Comparison of ENCODE assay signal across 27 cellular contexts in genomic region chr10:95254629-95255028, GRCh38. TPM values are rescaled to one million over a fixed set of nuclear protein-coding genes. Genes with fewer than 3 reads are reported as not detected.
DNase-seq lines count a peak whose midpoint lies in the region; ATAC-seq, FAIRE-seq and TF ChIP-seq lines count a peak whose summit lies in the region.
"Had no signal": no experiment of that assay in that cellular context is flagged by ENCODE, and none has a peak within 500 bp of the region (broad histone marks: within the 10 kb centered on the region; RNA-seq: fewer than 3 reads in every experiment).

No MANE protein-coding gene starts in this region.

- no peaks in the 10 kb centered on the region for H3K36me3 ChIP-seq in Loucy (ENCODE audit: insufficient read depth, low read length)
- H3K36me3 ChIP-seq: neutrophil had no signal

- no peak overlapping the region for H3K4me3 ChIP-seq in Loucy (ENCODE audit: low read length, poor library complexity, severe bottlenecking)
- H3K4me3 ChIP-seq: psoas muscle, thyroid gland had no signal

- no peaks in the 10 kb centered on the region for H3K27me3 Mint-ChIP-seq in memory B cell
- peaks cover 11% of the 10 kb centered on the region for H3K27me3 Mint-ChIP-seq in activated naive CD4-positive, alpha-beta T cell treated with anti-CD3 and anti-CD28 coated beads, Interleukin-2, amount 10 ng/mL, durations not matched to agents 7 days and 5 days
- no peaks in the 10 kb centered on the region for H3K27me3 Mint-ChIP-seq in chondrocyte (ENCODE audit: low read depth)

- H3K79me2 ChIP-seq in Loucy (ENCODE audit: insufficient read depth, low read length), result no peaks in the 10 kb centered on the region

- H4K20me1 ChIP-seq in Loucy (ENCODE audit: insufficient read depth, low read length, poor library complexity, severe bottlenecking), result no peaks in the 10 kb centered on the region

- peak overlapping the region; percentile 1 for H3K4me2 ChIP-seq in Loucy (ENCODE audit: low read depth, low read length, poor library complexity, severe bottlenecking)

- FAIRE-seq in GM18507 (lab: Jason Lieb, UNC), result peak; percentile 51
- FAIRE-seq: HepG2, kidney had no signal

- DNase-seq in GM18507 (ENCODE audit: extremely low spot score, insufficient read length, low read depth) (no peak), memory B cell (ENCODE audit: low spot score in 2 of 2) (no peak), HT-29 (ENCODE audit: low spot score) (no peak), OCI-M1 (lab: John Stamatoyannopoulos, UW) (no peak), chondrocyte (ENCODE audit: low spot score) (no peak)
- no peak for DNase-seq in activated naive CD4-positive, alpha-beta T cell treated with anti-CD3 and anti-CD28 coated beads, Interleukin-2, amount 10 ng/mL, durations not matched to agents 7 days and 5 days
- DNase-seq: activated CD4-positive, alpha-beta T cell treated with anti-CD3 and anti-CD28 coated beads for 48 hours; anterior cingulate cortex; caudate nucleus; DMS 273 treated with DMSO at 0.1 percent for 48 hours; foreskin melanocyte; kidney; NCI-H1436; psoas muscle; small intestine; stimulated activated CD4-positive, alpha-beta T cell treated with anti-CD3 and anti-CD28 coated beads, Interleukin-2, amount 100 ng/mL, for 48 hours; stimulated activated naive CD8-positive, alpha-beta T cell treated with anti-CD3 and anti-CD28 coated beads, Interleukin-15, Interleukin-2, amounts not matched to agents 100 U/mL and 50 U/mL, for 24 hours; thyroid gland had no signal

- peaks cover 3% of the 10 kb centered on the region; the same call in 1 of the 2 replicates for H3K9me3 ChIP-seq in Loucy (ENCODE audit: insufficient read depth, low read depth, low read length)
- H3K9me3 ChIP-seq: neutrophil, thyroid gland had no signal

- CTCF ChIA-PET in activated naive CD4-positive, alpha-beta T cell treated with anti-CD3 and anti-CD28 coated beads, Interleukin-2, amount 10 ng/mL, durations not matched to agents 7 days and 5 days (lab: Charles Lee), result interaction anchor here (2.9 kb wide), 1 partner anchor 8 kb away, joined by 11 read pairs; no protein-coding TSS in a partner anchor

- H3K27ac Mint-ChIP-seq in memory B cell (peak overlapping the region; percentile 54), chondrocyte (ENCODE audit: unreplicated experiment) (no peak overlapping the region)
- H3K27ac Mint-ChIP-seq in activated naive CD4-positive, alpha-beta T cell treated with anti-CD3 and anti-CD28 coated beads, Interleukin-2, amount 10 ng/mL, durations not matched to agents 7 days and 5 days, result no peak overlapping the region
- H3K27ac Mint-ChIP-seq: activated naive CD4-positive, alpha-beta T cell treated with anti-CD3 and anti-CD28 coated beads, Interleukin-2, amount 50 U/mL, for 24 hours; activated T-helper 1 cell treated with anti-CD3 and anti-CD28 coated beads, Interleukin-12 subunit alpha, Interleukin-12 subunit beta, Interleukin-2, Interleukin-4 antibody, amounts not matched to agents 30 ng/mL and 10 ng/mL and 1 ng/mL, durations not matched to agents 14 hours and 24 hours and 36 hours; T-helper 1 cell treated with Interleukin-12 subunit alpha and Interleukin-12 subunit beta and Interleukin-4 antibody, amounts not matched to agents 30 μg/mL and 1 μg/mL, for 36 hours had no signal

- peaks cover 4% of the 10 kb centered on the region for H3K9me3 Mint-ChIP-seq in memory B cell
- H3K9me3 Mint-ChIP-seq in activated naive CD4-positive, alpha-beta T cell treated with anti-CD3 and anti-CD28 coated beads, Interleukin-2, amount 10 ng/mL, durations not matched to agents 7 days and 5 days, result peaks cover 2% of the 10 kb centered on the region
- no peaks in the 10 kb centered on the region for H3K9me3 Mint-ChIP-seq in chondrocyte (ENCODE audit: low read depth)
- H3K9me3 Mint-ChIP-seq: activated naive CD4-positive, alpha-beta T cell treated with anti-CD3 and anti-CD28 coated beads, Interleukin-2, amount 50 U/mL, for 24 hours; activated T-helper 1 cell treated with anti-CD3 and anti-CD28 coated beads, Interleukin-12 subunit alpha, Interleukin-12 subunit beta, Interleukin-2, Interleukin-4 antibody, amounts not matched to agents 30 ng/mL and 10 ng/mL and 1 ng/mL, durations not matched to agents 14 hours and 24 hours and 36 hours; T-helper 1 cell treated with Interleukin-12 subunit alpha and Interleukin-12 subunit beta and Interleukin-4 antibody, amounts not matched to agents 30 μg/mL and 1 μg/mL, for 36 hours had no signal

- H2AFZ ChIP-seq in Loucy (ENCODE audit: low read length), result no peak overlapping the region

- H3K36me3 Mint-ChIP-seq in memory B cell (peaks cover 49% of the 10 kb centered on the region), chondrocyte (ENCODE audit: low read depth) (peaks cover 18% of the 10 kb centered on the region)
- peaks cover 6% of the 10 kb centered on the region for H3K36me3 Mint-ChIP-seq in activated naive CD4-positive, alpha-beta T cell treated with anti-CD3 and anti-CD28 coated beads, Interleukin-2, amount 10 ng/mL, durations not matched to agents 7 days and 5 days
- H3K36me3 Mint-ChIP-seq: activated naive CD4-positive, alpha-beta T cell treated with anti-CD3 and anti-CD28 coated beads, Interleukin-2, amount 50 U/mL, for 24 hours had no signal

- no peak for TF ChIP-seq CTCF in Loucy (conservative IDR thresholded peaks at IDR 0.05; ENCODE audit: low read length)
- TF ChIP-seq CTCF in chondrocyte (IDR thresholded peaks at IDR 0.05), result no peak

- H3K9ac ChIP-seq in Loucy (ENCODE audit: low read depth, low read length, poor library complexity, severe bottlenecking), result peak overlapping the region; percentile 10

- no peaks in the 10 kb centered on the region for H3F3A ChIP-seq in Loucy (ENCODE audit: low read depth)

- no peaks in the 10 kb centered on the region for H3K27me3 ChIP-seq in Loucy (ENCODE audit: insufficient read depth, low read length, poor library complexity, severe bottlenecking)
- H3K27me3 ChIP-seq: neutrophil, thyroid gland had no signal

- H3K4me1 ChIP-seq in Loucy (ENCODE audit: insufficient read depth, low read length, poor library complexity, severe bottlenecking), result peaks cover 35% of the 10 kb centered on the region
- H3K4me1 ChIP-seq: thyroid gland had no signal

- ATAC-seq in GM21528 (IDR thresholded peaks at IDR 0.05; ENCODE audit: low FRiP score, unreplicated experiment), result peak; percentile 68
- no peak for ATAC-seq in memory B cell (ENCODE audit: low read depth)
- ATAC-seq: HCT116; HepG2; psoas muscle; stimulated activated naive CD8-positive, alpha-beta T cell treated with anti-CD3 and anti-CD28 coated beads, Interleukin-15, Interleukin-2, amounts not matched to agents 100 U/mL and 50 U/mL, for 24 hours had no signal

- H3K9me2 ChIP-seq in Loucy (replicated peaks; ENCODE audit: low read depth, low read length), result no peaks in the 10 kb centered on the region

- H3K4me1 Mint-ChIP-seq in memory B cell (peaks cover 31% of the 10 kb centered on the region), chondrocyte (ENCODE audit: low read depth) (peaks cover 17% of the 10 kb centered on the region)
- no peaks in the 10 kb centered on the region for H3K4me1 Mint-ChIP-seq in activated naive CD4-positive, alpha-beta T cell treated with anti-CD3 and anti-CD28 coated beads, Interleukin-2, amount 10 ng/mL, durations not matched to agents 7 days and 5 days
- H3K4me1 Mint-ChIP-seq: activated naive CD4-positive, alpha-beta T cell treated with anti-CD3 and anti-CD28 coated beads, Interleukin-2, amount 50 U/mL, for 24 hours had no signal

- H3K4me3 Mint-ChIP-seq in memory B cell (no peak overlapping the region), chondrocyte (ENCODE audit: unreplicated experiment) (no peak overlapping the region)
- no peak overlapping the region for H3K4me3 Mint-ChIP-seq in activated naive CD4-positive, alpha-beta T cell treated with anti-CD3 and anti-CD28 coated beads, Interleukin-2, amount 10 ng/mL, durations not matched to agents 7 days and 5 days
- H3K4me3 Mint-ChIP-seq: activated naive CD4-positive, alpha-beta T cell treated with anti-CD3 and anti-CD28 coated beads, Interleukin-2, amount 50 U/mL, for 24 hours; activated T-helper 1 cell treated with anti-CD3 and anti-CD28 coated beads, Interleukin-12 subunit alpha, Interleukin-12 subunit beta, Interleukin-2, Interleukin-4 antibody, amounts not matched to agents 30 ng/mL and 10 ng/mL and 1 ng/mL, durations not matched to agents 14 hours and 24 hours and 36 hours; T-helper 1 cell treated with Interleukin-12 subunit alpha and Interleukin-12 subunit beta and Interleukin-4 antibody, amounts not matched to agents 30 μg/mL and 1 μg/mL, for 36 hours had no signal

RNA-seq across cellular contexts. Expression of gene PDLIM1, which starts 36.2 kb away (rescaled TPM):
- total RNA-seq in HT-29 (2014; rRNA removed; shearing (Covaris generic)), result 20.0 and 25.3 TPM in 2 replicates
- 94.1 to 113 TPM (median 110 TPM) in 3 replicates for total RNA-seq in chondrocyte
- total RNA-seq: G401 had no signal
